In the genomic region with DNA sequence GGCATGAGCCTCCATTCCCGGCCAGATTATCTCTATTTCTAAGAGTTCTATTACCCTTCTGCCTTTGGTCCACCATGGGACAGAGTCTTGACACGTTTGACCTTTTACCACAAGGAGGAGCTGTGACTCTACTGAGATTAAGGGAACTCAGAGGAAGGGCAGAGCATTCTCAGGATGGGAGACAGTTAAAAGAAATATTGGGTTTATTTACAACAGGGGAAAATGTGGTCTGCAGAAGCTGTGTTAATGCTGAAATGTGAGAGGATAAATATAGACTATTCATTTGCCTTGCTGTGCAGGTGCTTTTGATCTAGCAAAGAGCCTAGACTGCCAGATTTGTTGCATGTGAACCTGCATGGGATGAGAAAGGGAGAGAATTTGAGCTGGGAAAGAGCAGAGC, we compare ENCODE assay signal across 9 cellular contexts. TPM values are rescaled to one million over a fixed set of nuclear protein-coding genes. Genes with fewer than 3 reads are reported as not detected.
A peak's percentile ranks its signal among the peaks of the same experiment; 100 is the strongest.
DNase-seq lines count a peak whose midpoint lies in the region; ATAC-seq and TF ChIP-seq lines count a peak whose summit lies in the region.
"Had no signal": no experiment of that assay in that cellular context is flagged by ENCODE, and none has a peak within 500 bp of the region (broad histone marks: within the 10 kb centered on the region; RNA-seq: fewer than 3 reads in every experiment).

No MANE protein-coding gene starts in this region.

- H3K4me1 ChIP-seq in iPS DF 6.9 (ENCODE audit: control insufficient read depth, insufficient read depth, low read length) (peaks cover 1% of the 10 kb centered on the region; the same call in 1 of the 2 replicates), tibial nerve (no peaks in the 10 kb centered on the region)

- ATAC-seq in GM21515 (IDR thresholded peaks at IDR 0.05; ENCODE audit: unreplicated experiment), result peak; percentile 55

- H3K4me3 ChIP-seq in iPS DF 6.9 (ENCODE audit: low read length) (no peak overlapping the region), tibial nerve (no peak overlapping the region)

- WGBS in iPS DF 6.9 (ENCODE audit: insufficient coverage, insufficient read length), result no CpG with 5 or more reads among the region's 2 CpGs
- WGBS in tibial nerve, 2 donors, result 8 to 17% methylated on average over 2 of the region's 2 CpGs

- DNase-seq in COLO829 (ENCODE audit: low spot score) (peak; percentile 83), RKO (ENCODE audit: low spot score) (peak; percentile 54), iPS DF 6.9 (ENCODE audit: low read depth, low spot score) (peak; percentile 37), GM19238 (ENCODE audit: insufficient read length, low spot score) (no peak), NCI-H1694 treated with DMSO at 0.1 percent for 48 hours (lab: John Stamatoyannopoulos, UW) (no peak), tibial nerve (ENCODE audit: low spot score in 2 of 2) (no peak), NCI-H446 (lab: John Stamatoyannopoulos, UW) (no peak)
- DNase-seq: foreskin fibroblast had no signal

- TF ChIP-seq EP300 in tibial nerve (IDR thresholded peaks at IDR 0.05), result no peak

- H3K27me3 ChIP-seq in iPS DF 6.9 (ENCODE audit: control insufficient read depth, insufficient read depth, low read length) (no peaks in the 10 kb centered on the region), tibial nerve (no peaks in the 10 kb centered on the region)

- H3K36me3 ChIP-seq in iPS DF 6.9 (ENCODE audit: control insufficient read depth, insufficient read depth, low read length) (no peaks in the 10 kb centered on the region), tibial nerve (no peaks in the 10 kb centered on the region)

- TF ChIP-seq CTCF in tibial nerve (IDR thresholded peaks at IDR 0.05), result no peak

- TF ChIP-seq POLR2A in tibial nerve (IDR thresholded peaks at IDR 0.05), result no peak

- H3K9me3 ChIP-seq in iPS DF 6.9 (ENCODE audit: control insufficient read depth, insufficient read depth, low read length), result no peaks in the 10 kb centered on the region
- no peaks in the 10 kb centered on the region for H3K9me3 ChIP-seq in tibial nerve

- H3K27ac ChIP-seq in iPS DF 6.9 (ENCODE audit: low read length) (no peak overlapping the region), tibial nerve (no peak overlapping the region)

RNA-seq across cellular contexts. Expression of gene PRSS58, which starts 45.8 kb away (rescaled TPM):
- total RNA-seq in tibial nerve, result not detected

Comparison
In these comparisons a context has a peak if more than half of its experiments do, and no peak if none do; other contexts are left out.
1. DNase-seq: peak in COLO829 (single experiment), RKO (single experiment) and iPS DF 6.9 (single experiment); none in GM19238 (single experiment), NCI-H1694 treated with DMSO at 0.1 percent for 48 hours (single experiment), tibial nerve (0 of 2) and NCI-H446 (0 of 2).